Comparison of ENCODE assay signal across 24 cellular contexts in the genomic region with DNA sequence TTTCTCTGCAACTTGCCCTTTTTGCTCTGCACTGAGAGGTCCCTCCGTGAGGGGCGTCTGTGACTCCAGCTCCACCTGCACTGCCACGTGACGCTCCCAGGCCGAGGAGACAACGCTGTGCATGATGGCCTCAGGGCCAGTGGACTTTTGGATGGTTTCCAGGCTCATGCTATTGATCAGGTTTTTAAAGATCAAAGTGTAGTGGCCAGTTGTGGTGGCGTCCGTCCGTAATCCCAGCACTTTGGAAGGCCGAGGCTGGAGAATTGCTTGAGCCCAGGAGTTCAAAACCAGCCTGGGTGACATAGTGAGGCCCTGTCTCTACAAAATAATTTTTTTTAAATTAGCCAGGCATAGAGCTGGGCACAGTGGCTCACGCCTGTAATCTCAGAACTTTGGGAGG.
"Had no signal": no experiment of that assay in that cellular context is flagged by ENCODE, and none has a peak within 500 bp of the region (broad histone marks: within the 10 kb centered on the region; RNA-seq: fewer than 3 reads in every experiment).

No MANE protein-coding gene starts in this region.

- H3K27ac ChIP-seq: epithelial cell of prostate, esophagus muscularis mucosa, gastrocnemius medialis, parathyroid adenoma, prostate gland, spleen, testis, tibial nerve, upper lobe of right lung had no signal

- H3K9ac ChIP-seq: parathyroid adenoma had no signal

- FAIRE-seq: kidney had no signal

- H3K27ac Mint-ChIP-seq: effector memory CD8-positive, alpha-beta T cell; natural killer cell; stimulated activated naive B cell treated with anti-CD40 and anti-IgM and Interleukin-4, amounts not matched to agents 10 μg/mL and 1 μg/mL and 100 μg/mL, for 72 hours; stimulated activated naive CD8-positive, alpha-beta T cell treated with anti-CD3 and anti-CD28 coated beads, Interleukin-15, amount 100 ng/mL, for 72 hours had no signal

- H3K4me3 ChIP-seq: esophagus muscularis mucosa, gastrocnemius medialis, prostate gland, spleen, testis, tibial nerve, upper lobe of right lung had no signal

- H3K9me3 Mint-ChIP-seq: effector memory CD8-positive, alpha-beta T cell; immature natural killer cell; natural killer cell; neural crest cell; stimulated activated naive CD8-positive, alpha-beta T cell treated with anti-CD3 and anti-CD28 coated beads, Interleukin-15, amount 100 ng/mL, for 72 hours had no signal

- DNase-seq: effector memory CD8-positive, alpha-beta T cell; gastrocnemius medialis; immature natural killer cell; kidney; left cardiac atrium; mammary epithelial cell; natural killer cell; nucleus accumbens; retina; spleen; stimulated activated CD4-positive, alpha-beta T cell treated with anti-CD3 and anti-CD28 coated beads, Interleukin-15, amount 100 ng/mL, for 24 hours; stimulated activated CD4-positive, alpha-beta T cell treated with anti-CD3 and anti-CD28 coated beads, Interleukin-1b, Interleukin-23, amount 100 ng/mL, for 48 hours; stimulated activated CD4-positive, alpha-beta T cell treated with anti-CD3 and anti-CD28 coated beads, Interleukin-4, amount 100 ng/mL, for 24 hours; stimulated activated naive B cell treated with anti-CD40 and anti-IgM and Interleukin-4, amounts not matched to agents 10 μg/mL and 1 μg/mL and 100 μg/mL, for 72 hours; stimulated activated naive CD8-positive, alpha-beta T cell treated with anti-CD3 and anti-CD28 coated beads, Interleukin-15, amount 100 ng/mL, for 72 hours; testis; upper lobe of right lung had no signal

- ATAC-seq: effector memory CD8-positive, alpha-beta T cell; gastrocnemius medialis; left cardiac atrium; natural killer cell; sciatic nerve; stimulated activated naive B cell treated with anti-CD40 and anti-IgM and Interleukin-4, amounts not matched to agents 10 μg/mL and 1 μg/mL and 100 μg/mL, for 72 hours; stimulated activated naive CD8-positive, alpha-beta T cell treated with anti-CD3 and anti-CD28 coated beads, Interleukin-15, amount 100 ng/mL, for 72 hours; upper lobe of right lung had no signal

- H3K4me1 ChIP-seq: prostate gland had no signal

- H3K27me3 ChIP-seq: gastrocnemius medialis, spleen, testis, tibial nerve, upper lobe of right lung had no signal

- H2AFZ ChIP-seq: parathyroid adenoma had no signal

- H3K4me3 Mint-ChIP-seq: effector memory CD8-positive, alpha-beta T cell; immature natural killer cell; natural killer cell; neural crest cell; stimulated activated naive B cell treated with anti-CD40 and anti-IgM and Interleukin-4, amounts not matched to agents 10 μg/mL and 1 μg/mL and 100 μg/mL, for 72 hours; stimulated activated naive CD8-positive, alpha-beta T cell treated with anti-CD3 and anti-CD28 coated beads, Interleukin-15, amount 100 ng/mL, for 72 hours had no signal

- H3K9me3 ChIP-seq: esophagus muscularis mucosa, gastrocnemius medialis, prostate gland, spleen, testis, tibial nerve, upper lobe of right lung had no signal

- H3K36me3 Mint-ChIP-seq: immature natural killer cell, natural killer cell had no signal

- H3K36me3 ChIP-seq: esophagus muscularis mucosa, gastrocnemius medialis, prostate gland, spleen, tibial nerve, upper lobe of right lung had no signal

- H3K79me2 ChIP-seq: parathyroid adenoma had no signal
